In genomic region chr19:2774083-2774679, GRCh38 we compare ENCODE assay signal across 1 cellular context.
TF ChIP-seq lines count a peak whose summit lies in the region.

No MANE protein-coding gene starts in this region.

TF ChIP-seq in WTC11, 78 proteins besides CTCF, POLR2A, EP300 and RAD21 (continued from another document):
- no peak for TF ChIP-seq ERG (CRISPR knock-in tag; IDR thresholded peaks at IDR 0.05)
- no peak for TF ChIP-seq JUN (CRISPR knock-in tag; IDR thresholded peaks at IDR 0.05)
- TF ChIP-seq NR1H2 (CRISPR knock-in tag; IDR thresholded peaks at IDR 0.05): no peak
